In the genomic region with DNA sequence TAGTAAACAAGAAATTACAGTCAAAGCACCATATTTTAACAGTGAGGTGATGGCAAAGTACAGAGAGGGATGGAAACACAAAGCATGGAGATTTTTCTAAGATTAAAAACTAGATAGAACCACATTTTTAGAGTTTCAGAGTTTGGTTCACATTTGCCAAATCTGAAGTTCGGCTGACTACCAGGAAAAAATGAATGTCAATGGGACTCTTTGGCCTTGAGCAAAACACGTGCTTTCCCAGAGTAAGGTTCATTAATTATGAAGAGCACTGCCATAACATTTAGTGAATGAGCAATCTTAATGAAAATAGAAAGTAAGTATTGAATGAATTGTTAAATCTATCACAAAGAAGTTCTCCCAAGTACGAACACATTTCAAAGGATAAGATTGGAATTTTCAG, we compare ENCODE assay signal across 8 cellular contexts.
"Had no signal": no experiment of that assay in that cellular context is flagged by ENCODE, and none has a peak within 500 bp of the region (broad histone marks: within the 10 kb centered on the region; RNA-seq: fewer than 3 reads in every experiment).

No MANE protein-coding gene starts in this region.

- H3K27ac ChIP-seq: GM23248 had no signal

- H3K9ac ChIP-seq: GM23248 had no signal

- H3K36me3 ChIP-seq: HAP-1 had no signal

- H2AFZ ChIP-seq: GM23248 had no signal

- H3K4me3 ChIP-seq: GM23248, HAP-1 had no signal

- DNase-seq: GM23248, GOT3, H7, H9, HCEC 1CT, HFFc6 had no signal

- ATAC-seq: HCT116 had no signal

- H3K9me3 ChIP-seq: HAP-1 had no signal

- H3K27ac Mint-ChIP-seq: H9, HFFc6 had no signal

- H3K4me3 Mint-ChIP-seq: H9, HFFc6 had no signal

- H3K9me3 Mint-ChIP-seq: H9, HFFc6 had no signal
